ENCODE assay signal across 1 cellular context in genomic region chr3:79236488-79236887, GRCh38.
TF ChIP-seq lines count a peak whose summit lies in the region.

No MANE protein-coding gene starts in this region.

TF ChIP-seq in IMR-90, 13 proteins besides CTCF, POLR2A, EP300 and RAD21 (continued from another document):
- TF ChIP-seq USF2 (IDR thresholded peaks at IDR 0.05; ENCODE audit: low read depth, low read length) (no peak), MAFK (IDR thresholded peaks at IDR 0.05; ENCODE audit: low read depth, low read length) (no peak), NFE2L2 (IDR thresholded peaks at IDR 0.05; ENCODE audit: low read depth, low read length) (no peak), BHLHE40 (IDR thresholded peaks at IDR 0.05; ENCODE audit: low read depth, low read length) (no peak), SMC3 (IDR thresholded peaks at IDR 0.05; ENCODE audit: low read depth, low read length) (no peak), RFX5 (IDR thresholded peaks at IDR 0.05; ENCODE audit: low read depth, low read length) (no peak), CEBPB (IDR thresholded peaks at IDR 0.05; ENCODE audit: low read depth, low read length) (no peak), RCOR1 (IDR thresholded peaks at IDR 0.05; ENCODE audit: insufficient replicate concordance, low read length) (no peak)
